In genomic region chr5:92808474-92808873, GRCh38 we compare ENCODE assay signal across 23 cellular contexts.
DNase-seq lines count a peak whose midpoint lies in the region; ATAC-seq, FAIRE-seq and TF ChIP-seq lines count a peak whose summit lies in the region.
"Had no signal": no experiment of that assay in that cellular context is flagged by ENCODE, and none has a peak within 500 bp of the region (broad histone marks: within the 10 kb centered on the region; RNA-seq: fewer than 3 reads in every experiment).

No MANE protein-coding gene starts in this region.

- DNase-seq in kidney = no peak
- DNase-seq in GM12892 (ENCODE audit: insufficient read length) = no peak
- DNase-seq in DMS 273 treated with DMSO at 0.1 percent for 48 hours (lab: John Stamatoyannopoulos, UW) = no peak
- DNase-seq: 8988T; ACHN; BE2C; C1 segment of cervical spinal cord; CD4-positive, CD25-positive, alpha-beta regulatory T cell; CD8-positive, alpha-beta memory T cell; COR-L47; DMS153; DMS79; GF-D8; HCEC 1CT; KG1 had no signal

- no peak for ATAC-seq in HG03280 (IDR thresholded peaks at IDR 0.05; ENCODE audit: unreplicated experiment)
- ATAC-seq: GM23338 had no signal

- H3K4me3 ChIP-seq in kidney (ENCODE audit: low read length in 2 of 2) = no peak overlapping the region
- H3K4me3 ChIP-seq: GM23338 had no signal

- no peak for TF ChIP-seq POLR2A in GM12892 (IDR thresholded peaks at IDR 0.05; ENCODE audit: low read depth, low read length)

- no peaks in the 10 kb centered on the region for H3K4me1 ChIP-seq in kidney (ENCODE audit: control insufficient read depth in 1 of 2, insufficient read depth in 1 of 2, low read depth in 1 of 2, low read length in 2 of 2)
- H3K4me1 ChIP-seq: BE2C had no signal

- H3K9ac ChIP-seq in kidney (ENCODE audit: low read length in 2 of 2) = no peak overlapping the region

- intact Hi-C loops in kidney (cut with DNase I) = no loop called here

- no peak for TF ChIP-seq CTCF in kidney (IDR thresholded peaks at IDR 0.05; ENCODE audit: borderline replicate concordance, extremely low read depth, insufficient read depth)

- H3K36me3 ChIP-seq in kidney (ENCODE audit: control insufficient read depth in 1 of 2, insufficient read depth in 2 of 2, low read length in 2 of 2) = no peaks in the 10 kb centered on the region
- H3K36me3 ChIP-seq: BE2C had no signal

- peak; percentile 91 for FAIRE-seq in A204.1 (lab: Jason Lieb, UNC)
- peak; percentile 94 for FAIRE-seq in G401.6 (lab: Jason Lieb, UNC)
- peak; percentile 48 for FAIRE-seq in TTC549 (lab: Jason Lieb, UNC)
- peak; percentile 65 for FAIRE-seq in kidney (lab: Jason Lieb, UNC)
- FAIRE-seq in GM12892 (lab: Jason Lieb, UNC) = no peak
- FAIRE-seq: GM19239, H54 had no signal

- H3K9me3 ChIP-seq in kidney (ENCODE audit: control insufficient read depth in 1 of 2, low read length in 2 of 2) = no peaks in the 10 kb centered on the region
- H3K9me3 ChIP-seq: BE2C had no signal

- no peak overlapping the region for H3K27ac ChIP-seq in kidney (ENCODE audit: low read depth in 2 of 2, low read length in 2 of 2)
- H3K27ac ChIP-seq: HL-60 had no signal
